8 cellular contexts compared by ENCODE assay signal in the genomic region with DNA sequence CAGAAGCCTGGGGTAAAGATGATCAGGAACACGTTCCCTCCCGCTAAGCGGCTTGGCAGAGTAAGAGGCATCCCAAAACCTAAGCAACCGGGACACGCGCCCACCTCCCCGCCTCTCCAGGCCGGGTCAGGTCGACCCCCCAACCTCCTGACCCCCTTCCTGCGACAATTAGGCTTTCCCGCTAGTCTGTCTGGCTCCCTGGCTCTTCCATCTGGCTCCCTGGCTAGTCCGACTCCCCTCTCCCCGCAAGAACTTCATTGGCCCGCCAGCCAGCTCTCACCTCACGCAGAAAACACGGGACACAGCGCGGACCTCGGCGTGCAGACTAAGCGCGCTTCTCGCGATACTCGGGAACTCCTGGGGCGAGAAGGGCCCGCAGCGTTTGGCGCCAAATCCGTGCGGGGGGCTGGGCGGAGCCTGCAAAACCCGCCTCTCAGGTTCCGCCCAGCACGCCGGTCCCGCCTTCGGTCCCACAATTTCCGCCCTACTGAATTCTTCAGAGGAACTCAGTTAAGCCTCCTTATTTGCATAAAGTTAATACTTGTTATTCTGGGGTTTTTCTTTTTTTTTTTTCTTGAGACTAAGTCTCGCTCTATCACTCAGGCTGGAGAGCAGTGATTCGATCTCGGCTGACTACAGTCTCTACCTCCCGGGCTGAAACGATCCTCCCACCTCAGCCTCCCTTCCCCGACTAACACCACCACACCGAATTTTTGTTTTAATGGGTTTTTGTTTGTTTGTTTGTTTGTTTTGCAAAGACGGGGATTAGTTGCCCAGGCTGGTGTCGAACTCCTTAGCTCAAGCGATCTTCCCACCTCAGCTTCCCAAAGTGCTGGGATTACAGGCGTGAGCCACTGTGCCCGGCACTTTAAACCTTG. TPM values are rescaled to one million over a fixed set of nuclear protein-coding genes. Genes with fewer than 3 reads are reported as not detected.
DNase-seq lines count a peak whose midpoint lies in the region; ATAC-seq and TF ChIP-seq lines count a peak whose summit lies in the region.

A gene with protein sequence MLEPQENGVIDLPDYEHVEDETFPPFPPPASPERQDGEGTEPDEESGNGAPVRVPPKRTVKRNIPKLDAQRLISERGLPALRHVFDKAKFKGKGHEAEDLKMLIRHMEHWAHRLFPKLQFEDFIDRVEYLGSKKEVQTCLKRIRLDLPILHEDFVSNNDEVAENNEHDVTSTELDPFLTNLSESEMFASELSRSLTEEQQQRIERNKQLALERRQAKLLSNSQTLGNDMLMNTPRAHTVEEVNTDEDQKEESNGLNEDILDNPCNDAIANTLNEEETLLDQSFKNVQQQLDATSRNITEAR (minus strand): TSS at position 327 of the 878 bp plus-strand sequence. CDS start 3,738 bp downstream, outside the sequence.

- H2BK5ac ChIP-seq in trophoblast cell (ENCODE audit: low read depth, low read length, poor library complexity): peak within 1 kb of the TSS; percentile 78

- peak within 1 kb of the TSS; percentile 84 for H4K12ac ChIP-seq in trophoblast cell (ENCODE audit: low read depth, low read length)

- peaks cover 6% of the 10 kb centered on the region for H3K4me1 ChIP-seq in adipocyte (ENCODE audit: control insufficient read depth, insufficient read depth, low read length)
- peaks cover 0 to 5% of the 10 kb centered on the region in 2 experiments for H3K4me1 ChIP-seq in trophoblast cell (ENCODE audit: control insufficient read depth in 1 of 2, insufficient read depth in 2 of 2, low read length in 2 of 2)
- peaks cover 0 to 19% (median 8%) of the 10 kb centered on the region in 4 donors for H3K4me1 ChIP-seq in transverse colon

- ATAC-seq in HG02852 (IDR thresholded peaks at IDR 0.05; ENCODE audit: unreplicated experiment): peak; percentile 87

- H3K4me3 ChIP-seq in adipocyte (ENCODE audit: low read length) (peak within 1 kb of the TSS; percentile 91), trophoblast cell (ENCODE audit: low read depth, low read length) (peak within 1 kb of the TSS; percentile 79), transverse colon (peak within 1 kb of the TSS; percentile 43 to 73 (median 56))

- H3K36me3 ChIP-seq in adipocyte (ENCODE audit: control insufficient read depth, insufficient read depth, low read length, severe bottlenecking): peaks cover 3% of the 10 kb centered on the region
- H3K36me3 ChIP-seq in trophoblast cell (ENCODE audit: control insufficient read depth in 1 of 2, insufficient read depth in 2 of 2, low read length in 2 of 2): peaks cover 3 to 12% of the 10 kb centered on the region in 2 experiments
- no peaks in the 10 kb centered on the region for H3K36me3 ChIP-seq in transverse colon

- TF ChIP-seq EP300 in transverse colon (IDR thresholded peaks at IDR 0.05; ENCODE audit: low read depth): no peak

- H3K23ac ChIP-seq in trophoblast cell (ENCODE audit: low read length): no peak within 1 kb of the TSS

- peak within 1 kb of the TSS; percentile 64 for H3K18ac ChIP-seq in trophoblast cell (ENCODE audit: low read length)

- no peaks in the 10 kb centered on the region for H3K27me3 ChIP-seq in adipocyte (replicated peaks; ENCODE audit: control insufficient read depth, insufficient read depth, low read length)
- no peaks in the 10 kb centered on the region for H3K27me3 ChIP-seq in trophoblast cell (ENCODE audit: insufficient read depth, low read length)
- no peaks in the 10 kb centered on the region for H3K27me3 ChIP-seq in transverse colon

- DNase-seq in GM13976 (ENCODE audit: low spot score) (peak; percentile 97), NCI-H1436 treated with DMSO at 0.1 percent for 48 hours (lab: John Stamatoyannopoulos, UW) (peak; percentile 66), T follicular helper cell (ENCODE audit: low read depth) (peak; percentile 97), adipocyte (ENCODE audit: low read depth) (peak; percentile 98), cardiac septum (ENCODE audit: low spot score) (peak; percentile 96), trophoblast cell (peak; percentile 96 to 98), transverse colon (peak; percentile 98)

- H3K14ac ChIP-seq in trophoblast cell (ENCODE audit: low read length): peak within 1 kb of the TSS; percentile 77

- H3K79me2 ChIP-seq in trophoblast cell (ENCODE audit: control insufficient read depth, insufficient read depth, low read length, poor library complexity): peaks cover 6% of the 10 kb centered on the region

- in situ Hi-C loops in GM13976 (cut with MboI; ENCODE audit: low sequenced_read_pairs, unreplicated experiment): no loop called here
- in situ Hi-C loops in transverse colon (cut with MboI; ENCODE audit: low pct_ligation_motif_present in 1 of 4, low pct_unique_long_range_greater_than_20kb in 1 of 4, low sequenced_read_pairs in 3 of 4): loop anchor here in 1 of 4 donors (10.0 kb wide), 1 partner anchor 138 kb away; a partner anchor contains a TSS

- peak within 1 kb of the TSS; percentile 91 for H3K4ac ChIP-seq in trophoblast cell (ENCODE audit: low read depth, low read length)

- peak within 1 kb of the TSS; percentile 92 for H4K8ac ChIP-seq in trophoblast cell (ENCODE audit: low read depth, low read length)

- H3K9me3 ChIP-seq in adipocyte (ENCODE audit: control insufficient read depth, low read length) (no peaks in the 10 kb centered on the region), trophoblast cell (ENCODE audit: insufficient read depth, low read depth, low read length) (no peaks in the 10 kb centered on the region), transverse colon (no peaks in the 10 kb centered on the region)

- peak within 1 kb of the TSS; percentile 92 for H3K4me2 ChIP-seq in trophoblast cell (ENCODE audit: low read length)

- H2BK12ac ChIP-seq in trophoblast cell (ENCODE audit: low read length): peak within 1 kb of the TSS; percentile 98

- TF ChIP-seq CTCF in GM13976 (IDR thresholded peaks at IDR 0.05; ENCODE audit: borderline replicate concordance, control extremely low read depth, extremely low read depth, insufficient read depth, missing control alignments) (no peak), transverse colon (IDR thresholded peaks at IDR 0.05) (no peak)

- peak within 1 kb of the TSS; percentile 53 for H2AK5ac ChIP-seq in trophoblast cell (ENCODE audit: low read length)

- peak within 1 kb of the TSS; percentile 11 for H3K27ac ChIP-seq in trophoblast cell (ENCODE audit: low read depth, low read length)
- H3K27ac ChIP-seq in transverse colon: peak within 1 kb of the TSS; percentile 64 to 88 (median 78)

- H3K9ac ChIP-seq in adipocyte (ENCODE audit: low read length) (peak within 1 kb of the TSS; percentile 94), trophoblast cell (ENCODE audit: low read length) (peak within 1 kb of the TSS; percentile 90)

- H2BK120ac ChIP-seq in trophoblast cell (ENCODE audit: insufficient read depth, low read length, poor library complexity): peak within 1 kb of the TSS; percentile 62

- peak within 1 kb of the TSS; percentile 93 for H2AFZ ChIP-seq in trophoblast cell (ENCODE audit: insufficient read depth, low read length, poor library complexity)

- no CpG with 5 or more reads among the region's 51 CpGs for WGBS in trophoblast cell (ENCODE audit: extremely low coverage, insufficient coverage, insufficient read length)
- WGBS in transverse colon (ENCODE audit: low coverage in 1 of 2), 2 donors: 4 to 21% methylated on average over 9 to 51 of the region's 51 CpGs

- peak; percentile 53 for TF ChIP-seq POLR2A in transverse colon (IDR thresholded peaks at IDR 0.05)

- intact Hi-C loops in cardiac septum (cut with DNase I) (no loop called here), transverse colon (cut with DNase I; ENCODE audit: low total_unique reads) (loop anchor here (2.0 kb wide), 1 partner anchor 34 kb away; no protein-coding TSS in a partner anchor)

- H4K91ac ChIP-seq in trophoblast cell (ENCODE audit: low read depth, low read length): peak within 1 kb of the TSS; percentile 90

- peaks cover 9% of the 10 kb centered on the region for H3K79me1 ChIP-seq in trophoblast cell (ENCODE audit: low read length)

RNA-seq across cellular contexts. Expression of the gene that starts here (rescaled TPM):
- total RNA-seq in cardiac septum (4.3 TPM), transverse colon (1 to 10 TPM in 3 of 4 donors, not detected in 1; 2.2 to 4.0 (median 2.5) TPM)
- polyA plus RNA-seq in trophoblast cell (2013): 13.2 and 14.8 TPM in 2 replicates

Comparison
In these comparisons a context has a peak if more than half of its experiments do, and no peak if none do; other contexts are left out.
1. Peak in every context shown above with its lines: DNase-seq, ATAC-seq, H3K4me3 ChIP-seq and H3K27ac ChIP-seq.